In the genomic region with DNA sequence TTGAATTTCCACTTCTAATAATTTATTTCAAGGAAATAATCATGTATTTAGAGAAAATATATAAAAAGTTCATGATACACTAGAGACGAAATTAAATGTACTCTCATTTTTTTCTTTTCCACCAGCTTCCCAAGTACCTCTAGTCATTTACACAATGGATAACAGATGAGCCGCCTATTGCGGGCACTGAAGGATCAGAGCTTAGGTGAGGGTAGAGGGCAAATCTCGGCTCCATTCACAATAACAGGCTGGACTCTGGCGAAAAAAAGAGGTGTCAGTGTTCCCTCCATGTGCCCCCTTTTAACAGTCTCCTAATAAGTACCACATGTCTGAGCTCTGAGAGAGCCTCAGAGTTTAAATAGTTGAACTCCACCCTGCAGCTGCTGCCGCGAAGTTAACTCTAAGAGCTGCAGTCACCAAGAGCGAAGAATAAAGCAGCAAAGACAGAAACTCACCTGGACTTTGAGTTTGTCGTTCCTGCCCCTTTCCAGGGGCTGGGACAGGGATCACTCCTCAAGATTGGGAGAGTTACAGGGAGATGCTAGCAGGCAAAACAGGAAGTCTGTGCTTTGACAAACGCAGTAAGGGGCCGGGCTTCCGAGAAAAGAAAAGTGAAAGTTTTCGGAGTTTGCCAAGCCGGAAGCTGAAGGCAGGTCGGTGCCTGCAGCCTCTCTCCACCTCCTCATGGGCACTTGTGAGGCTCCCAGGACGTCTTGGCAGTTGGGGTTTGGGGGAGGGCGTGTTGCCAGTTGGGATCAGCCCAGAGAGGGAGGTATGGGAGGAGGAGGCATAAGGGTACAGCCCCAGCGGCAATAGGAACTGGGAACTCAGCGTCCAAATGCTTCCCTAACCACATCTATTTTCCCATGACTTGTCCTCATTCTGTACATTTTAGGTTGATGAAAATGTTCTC, we compare ENCODE assay signal across 1 cellular context.
TF ChIP-seq lines count a peak whose summit lies in the region.

A gene (minus strand): TSS at position 566 of the 913 bp plus-strand sequence. CDS start 3,057 bp downstream, outside the sequence.

TF ChIP-seq in K562, 482 proteins besides CTCF, POLR2A, EP300 and RAD21 (continued from another document):
- TF ChIP-seq TCF7L2 (IDR thresholded peaks at IDR 0.05; ENCODE audit: low read depth, low read length): no peak
